ENCODE assay signal across 1 cellular context in genomic region chrX:54358424-54359211, GRCh38.
TF ChIP-seq lines count a peak whose summit lies in the region.

No MANE protein-coding gene starts in this region.

TF ChIP-seq in SK-N-SH, 30 proteins besides CTCF, POLR2A, EP300 and RAD21 (continued from another document):
- TF ChIP-seq ZBTB33 (IDR thresholded peaks at IDR 0.05; ENCODE audit: borderline replicate concordance, low read depth) (peak; percentile 94), TAF1 (IDR thresholded peaks at IDR 0.05; ENCODE audit: borderline replicate concordance, low read depth, low read length) (no peak), REST (IDR thresholded peaks at IDR 0.05; ENCODE audit: low read depth, low read length) (no peak), MAX (IDR thresholded peaks at IDR 0.05; ENCODE audit: low read depth) (peak; percentile 99), NRF1 (IDR thresholded peaks at IDR 0.05; ENCODE audit: low read depth, low read length) (peak; percentile 68), FOSL2 (IDR thresholded peaks at IDR 0.05; ENCODE audit: borderline replicate concordance, low read depth) (no peak), IRF3 (IDR thresholded peaks at IDR 0.05; ENCODE audit: low read depth, low read length) (no peak), ELF1 (IDR thresholded peaks at IDR 0.05) (no peak), FOXJ3 (CRISPR knock-in tag; IDR thresholded peaks at IDR 0.05) (no peak), NFIC (IDR thresholded peaks at IDR 0.05; ENCODE audit: borderline replicate concordance) (no peak), MXI1 (IDR thresholded peaks at IDR 0.05; ENCODE audit: low read depth, low read length) (peak; percentile 31; the same call in 1 of the 2 replicates), SMC3 (IDR thresholded peaks at IDR 0.05; ENCODE audit: low read depth, low read length) (no peak), USF2 (IDR thresholded peaks at IDR 0.05; ENCODE audit: borderline replicate concordance, low read depth, low read length) (no peak), SIN3A (IDR thresholded peaks at IDR 0.05; ENCODE audit: borderline replicate concordance, low read depth, low read length) (no peak), YY1 (IDR thresholded peaks at IDR 0.05; ENCODE audit: low read depth) (peak; percentile 27; the same call in 1 of the 2 replicates), EZH2phosphoT487 (IDR thresholded peaks at IDR 0.05; ENCODE audit: borderline replicate concordance, low read depth) (no peak), TCF12 (IDR thresholded peaks at IDR 0.05) (no peak), RXRA (IDR thresholded peaks at IDR 0.05; ENCODE audit: borderline replicate concordance, low read depth) (no peak), CHD2 (IDR thresholded peaks at IDR 0.05; ENCODE audit: low read length, partially characterized antibody) (peak; percentile 98), GATA2 (CRISPR knock-in tag; IDR thresholded peaks at IDR 0.05) (no peak), RFX5 (IDR thresholded peaks at IDR 0.05; ENCODE audit: low read length) (no peak)
TF ChIP-seq in SK-N-SH: peak in this region for 7.
